In genomic region chr1:209721406-209721805, GRCh38 we compare ENCODE assay signal across 22 cellular contexts. TPM values are rescaled to one million over a fixed set of nuclear protein-coding genes. Genes with fewer than 3 reads are reported as not detected.
"Had no signal": no experiment of that assay in that cellular context is flagged by ENCODE, and none has a peak within 500 bp of the region (broad histone marks: within the 10 kb centered on the region; RNA-seq: fewer than 3 reads in every experiment).

No MANE protein-coding gene starts in this region.

- H3K4me3 Mint-ChIP-seq: naive thymus-derived CD4-positive, alpha-beta T cell; neural progenitor cell; stimulated activated effector memory CD8-positive, alpha-beta T cell treated with anti-CD3 and anti-CD28 coated beads, Interleukin-12 subunit alpha, Interleukin-12 subunit beta, amount 100 ng/mL, for 72 hours; T-helper 2 cell treated with Interferon-gamma antibody and Interleukin-4, amounts not matched to agents 5 μg/mL and 100 μg/mL, for 36 hours had no signal

- H3K36me3 ChIP-seq: adrenal gland, gastrocnemius medialis, neural progenitor cell, thyroid gland had no signal

- H3K27me3 ChIP-seq: adrenal gland, gastrocnemius medialis, thyroid gland had no signal

- H2AFZ ChIP-seq: neural progenitor cell had no signal

- H3K27ac ChIP-seq: gastrocnemius medialis, neural progenitor cell, psoas muscle, thyroid gland had no signal

- H3K27me3 Mint-ChIP-seq: naive thymus-derived CD4-positive, alpha-beta T cell had no signal

- H3K9me3 Mint-ChIP-seq: neural progenitor cell; stimulated activated effector memory CD8-positive, alpha-beta T cell treated with anti-CD3 and anti-CD28 coated beads, Interleukin-12 subunit alpha, Interleukin-12 subunit beta, amount 100 ng/mL, for 72 hours; T-helper 2 cell treated with Interferon-gamma antibody and Interleukin-4, amounts not matched to agents 5 μg/mL and 100 μg/mL, for 36 hours had no signal

- H3K27ac Mint-ChIP-seq: neural progenitor cell; stimulated activated effector memory CD8-positive, alpha-beta T cell treated with anti-CD3 and anti-CD28 coated beads, Interleukin-12 subunit alpha, Interleukin-12 subunit beta, amount 100 ng/mL, for 72 hours; T-helper 2 cell treated with Interferon-gamma antibody and Interleukin-4, amounts not matched to agents 5 μg/mL and 100 μg/mL, for 36 hours had no signal

- H3K4me1 ChIP-seq: gastrocnemius medialis, neural progenitor cell, psoas muscle, thyroid gland had no signal

- ATAC-seq: gastrocnemius medialis; naive thymus-derived CD4-positive, alpha-beta T cell; psoas muscle; stimulated activated effector memory CD8-positive, alpha-beta T cell treated with anti-CD3 and anti-CD28 coated beads, Interleukin-12 subunit alpha, Interleukin-12 subunit beta, amount 100 ng/mL, for 72 hours had no signal

- H3K4me1 Mint-ChIP-seq: neural progenitor cell had no signal

- H3K9ac ChIP-seq: neural progenitor cell had no signal

- H3K9me3 ChIP-seq: adrenal gland, gastrocnemius medialis, psoas muscle, thyroid gland had no signal

- H3K36me3 Mint-ChIP-seq: neural progenitor cell; stimulated activated effector memory CD8-positive, alpha-beta T cell treated with anti-CD3 and anti-CD28 coated beads, Interleukin-12 subunit alpha, Interleukin-12 subunit beta, amount 100 ng/mL, for 72 hours had no signal

- H3K4me2 ChIP-seq: neural progenitor cell had no signal

- DNase-seq: activated CD8-positive, alpha-beta memory T cell treated with anti-CD3 and anti-CD28 coated beads, Interleukin-2, amount 50 U/mL, for 4 hours; activated naive CD4-positive, alpha-beta T cell; adrenal gland; cerebellar nuclear complex; cortex of kidney; effector CD4-positive, alpha-beta T cell; gastrocnemius medialis; head of caudate nucleus; kidney glomerular epithelial cell; left ventricle myocardium superior; naive thymus-derived CD4-positive, alpha-beta T cell; psoas muscle; stimulated activated CD4-positive, alpha-beta T cell treated with anti-CD3 and anti-CD28 coated beads, Interleukin-4, amount 100 ng/mL, for 24 hours; thyroid gland had no signal

- H3K4me3 ChIP-seq: adrenal gland, gastrocnemius medialis, neural progenitor cell, psoas muscle, thyroid gland had no signal

- FAIRE-seq: astrocyte, bronchial epithelial cell, TTC549 had no signal

RNA-seq across cellular contexts. Expression of gene HSD11B1, which starts 16.8 kb away (rescaled TPM):
- total RNA-seq: astrocyte, SK-MEL-5 had no signal

RNA-seq across cellular contexts. Expression of gene TRAF3IP3, which starts 34.4 kb away (rescaled TPM):
- total RNA-seq: astrocyte, bronchial epithelial cell, osteoblast had no signal
